ENCODE assay signal across 18 cellular contexts in genomic region chr15:90227336-90227735, GRCh38. TPM values are rescaled to one million over a fixed set of nuclear protein-coding genes. Genes with fewer than 3 reads are reported as not detected.
DNase-seq lines count a peak whose midpoint lies in the region; ATAC-seq and TF ChIP-seq lines count a peak whose summit lies in the region.
"Had no signal": no experiment of that assay in that cellular context is flagged by ENCODE, and none has a peak within 500 bp of the region (broad histone marks: within the 10 kb centered on the region; RNA-seq: fewer than 3 reads in every experiment).

No MANE protein-coding gene starts in this region.

- peaks cover 21 to 38% (median 31%) of the 10 kb centered on the region in 4 donors for H3K4me1 Mint-ChIP-seq in CD4-positive, alpha-beta memory T cell

- peaks cover 18% of the 10 kb centered on the region for H3K79me2 ChIP-seq in osteoblast (ENCODE audit: insufficient read depth, low read length)

- no peak for ATAC-seq in HG03045 (IDR thresholded peaks at IDR 0.05; ENCODE audit: unreplicated experiment)
- ATAC-seq: GM12878, K562 had no signal

- CTCF ChIA-PET in CD4-positive, alpha-beta memory T cell (lab: Charles Lee; ENCODE audit: partially characterized antibody), result interaction anchor here (1.0 to 1.2 kb wide), 2 partner anchors 36 to 41 kb away, joined by 3 read pairs; no protein-coding TSS in a partner anchor

- no peaks in the 10 kb centered on the region for H3K27me3 Mint-ChIP-seq in CD4-positive, alpha-beta memory T cell

- peak overlapping the region in 5 of 7 donors; percentile 17 to 79 (median 73) for H3K27ac Mint-ChIP-seq in CD4-positive, alpha-beta memory T cell

- TF ChIP-seq CTCF in VCaP (conservative IDR thresholded peaks at IDR 0.05), result no peak
- no peak for TF ChIP-seq CTCF in osteoblast (IDR thresholded peaks at IDR 0.05; ENCODE audit: extremely low read depth, low read depth, low read length)

- no peak overlapping the region for H2AFZ ChIP-seq in osteoblast (ENCODE audit: low read length)

- H3K36me3 ChIP-seq in CD4-positive, alpha-beta memory T cell (ENCODE audit: insufficient read depth, low read length), result peaks cover 47% of the 10 kb centered on the region
- H3K36me3 ChIP-seq in H7 (replicated peaks; ENCODE audit: control insufficient read depth, insufficient read depth, low read length) (peaks cover 32% of the 10 kb centered on the region), osteoblast (ENCODE audit: insufficient read depth, low read length) (peaks cover 35% of the 10 kb centered on the region)

- H3K4me2 ChIP-seq in osteoblast (ENCODE audit: insufficient read depth, low read length), result no peak overlapping the region
- H3K4me2 ChIP-seq: A549 had no signal

- H3K9me3 ChIP-seq in CD4-positive, alpha-beta memory T cell (ENCODE audit: control insufficient read depth in 1 of 2, low read length in 2 of 2), result no peaks in the 10 kb centered on the region
- H3K9me3 ChIP-seq in osteoblast (ENCODE audit: low read depth, low read length), result no peaks in the 10 kb centered on the region
- H3K9me3 ChIP-seq: A549, HAP-1 had no signal

- POLR2A ChIA-PET in CD4-positive, alpha-beta memory T cell (lab: Charles Lee; ENCODE audit: partially characterized antibody), result interaction anchor here (7.4 kb wide), 1 partner anchor 25 kb away, joined by 130 read pairs; the partner anchor contains the start of gene SEMA4B

- H3K27ac ChIP-seq in CD4-positive, alpha-beta memory T cell (ENCODE audit: low read depth, low read length), result no peak overlapping the region
- H3K27ac ChIP-seq in VCaP (peak overlapping the region; percentile 84), osteoblast (ENCODE audit: low read depth, low read length) (no peak overlapping the region)
- H3K27ac ChIP-seq: A549, HL-60 had no signal

- H3K27me3 ChIP-seq in CD4-positive, alpha-beta memory T cell (ENCODE audit: insufficient read depth, low read length), result no peaks in the 10 kb centered on the region
- no peaks in the 10 kb centered on the region for H3K27me3 ChIP-seq in H7 (ENCODE audit: control insufficient read depth, insufficient read depth, low read length)
- H3K27me3 ChIP-seq in osteoblast (ENCODE audit: insufficient read depth, low read length), result no peaks in the 10 kb centered on the region

- H3K4me1 ChIP-seq in CD4-positive, alpha-beta memory T cell (ENCODE audit: insufficient read depth, low read length), result peaks cover 33% of the 10 kb centered on the region
- H3K4me1 ChIP-seq in osteoblast (ENCODE audit: insufficient read depth, low read length), result peaks cover 4% of the 10 kb centered on the region
- H3K4me1 ChIP-seq: HAP-1 had no signal

- peak overlapping the region in 1 of 8 donors; percentile 17 for H3K4me3 Mint-ChIP-seq in CD4-positive, alpha-beta memory T cell
- H3K4me3 Mint-ChIP-seq: CD14-positive monocyte had no signal

- no peak overlapping the region for H3K4me3 ChIP-seq in CD4-positive, alpha-beta memory T cell (ENCODE audit: low read length in 2 of 2)
- no peak overlapping the region for H3K4me3 ChIP-seq in H7 (ENCODE audit: insufficient read depth, low read depth, low read length)
- H3K4me3 ChIP-seq in osteoblast (ENCODE audit: insufficient read depth, low read length), result no peak overlapping the region
- H3K4me3 ChIP-seq: A549, GM12878, HAP-1, K562 had no signal

- peaks cover 0 to 4% (median 0%) of the 10 kb centered on the region in 8 donors for H3K9me3 Mint-ChIP-seq in CD4-positive, alpha-beta memory T cell

- peaks cover 13% of the 10 kb centered on the region for H4K20me1 ChIP-seq in osteoblast (ENCODE audit: insufficient read depth, low read length)

- intact Hi-C loops in CD4-positive, alpha-beta memory T cell (cut with micrococcal nuclease), result no loop called here

- DNase-seq in CD4-positive, alpha-beta memory T cell, result no peak
- DNase-seq in H7 (peak; percentile 27), osteoblast (ENCODE audit: insufficient read length, low spot score, missing footprints) (peak; percentile 76), T-helper 9 cell (no peak), NCI-H524 treated with DMSO at 0.1 percent for 48 hours (lab: John Stamatoyannopoulos, UW) (no peak)
- no peak for DNase-seq in NK-92 treated with Interleukin-12 subunit alpha and Interleukin-12 subunit beta, amount 100 ng/mL, for 24 hours (lab: John Stamatoyannopoulos, UW)
- DNase-seq: Calu3, DMS79, GOT3 had no signal

- peaks cover 29 to 41% of the 10 kb centered on the region in 2 donors for H3K36me3 Mint-ChIP-seq in CD4-positive, alpha-beta memory T cell

RNA-seq across cellular contexts. Expression of gene CIB1, which starts 6.4 kb away (rescaled TPM):
- total RNA-seq in CD4-positive, alpha-beta memory T cell, result 10 to 100 TPM; 95.2 to 98.2 TPM
- polyA plus RNA-seq in CD4-positive, alpha-beta memory T cell, result 100 to 1,000 TPM; 259 to 345 TPM
- total RNA-seq in H7 (2014; rRNA removed; shearing (Covaris generic)), result 16.3 and 21.2 TPM in 2 replicates
- 21.4 and 23.0 TPM in 2 replicates for total RNA-seq in osteoblast

RNA-seq across cellular contexts. Expression of gene GDPGP1, which starts 6.7 kb away (rescaled TPM):
- 10 to 100 TPM; 10.1 to 15.0 TPM for total RNA-seq in CD4-positive, alpha-beta memory T cell
- polyA plus RNA-seq in CD4-positive, alpha-beta memory T cell, result 1 to 10 TPM in 1 of 2 donors, under 1 TPM in 1; 0.58 to 2.0 TPM
- 5.2 and 5.8 TPM in 2 replicates for total RNA-seq in H7 (2014; rRNA removed; shearing (Covaris generic))
- 8.0 and 9.7 TPM in 2 replicates for total RNA-seq in osteoblast

RNA-seq across cellular contexts. Expression of gene TTLL13, which starts 22.0 kb away (rescaled TPM):
- total RNA-seq in CD4-positive, alpha-beta memory T cell, result 1 to 10 TPM; 1.1 to 1.4 TPM
- polyA plus RNA-seq in CD4-positive, alpha-beta memory T cell, result not detected
- total RNA-seq in H7 (2014; rRNA removed; shearing (Covaris generic)), result 0.07 and 0.14 TPM in 2 replicates
- under 0.01 TPM in 2 replicates for total RNA-seq in osteoblast
- total RNA-seq: G401 had no signal

RNA-seq across cellular contexts. Expression of gene SEMA4B, which starts 26.2 kb away (rescaled TPM):
- 10 to 100 TPM; 18.9 to 23.0 TPM for total RNA-seq in CD4-positive, alpha-beta memory T cell
- 10 to 100 TPM in 1 of 2 donors, 1 to 10 TPM in 1; 4.4 to 10.5 TPM for polyA plus RNA-seq in CD4-positive, alpha-beta memory T cell
- total RNA-seq in H7 (2014; rRNA removed; shearing (Covaris generic)), result 53.0 and 61.0 TPM in 2 replicates
- total RNA-seq in osteoblast, result 8.7 and 15.9 TPM in 2 replicates

RNA-seq across cellular contexts. Expression of gene NGRN, which starts 38.1 kb away (rescaled TPM):
- 10 to 100 TPM; 53.7 to 59.2 TPM for total RNA-seq in CD4-positive, alpha-beta memory T cell
- 10 to 100 TPM; 42.6 to 45.1 TPM for polyA plus RNA-seq in CD4-positive, alpha-beta memory T cell
- total RNA-seq in H7 (2014; rRNA removed; shearing (Covaris generic)), result 66.6 and 72.9 TPM in 2 replicates
- 56.0 and 68.4 TPM in 2 replicates for total RNA-seq in osteoblast

Comparison
In these comparisons a context has a peak if more than half of its experiments do, and no peak if none do; other contexts are left out.
1. DNase-seq: peak in H7 (single experiment) and osteoblast (single experiment); none in CD4-positive, alpha-beta memory T cell (0 of 5), NK-92 treated with Interleukin-12 subunit alpha and Interleukin-12 subunit beta, amount 100 ng/mL, for 24 hours (single experiment), T-helper 9 cell (single experiment) and NCI-H524 treated with DMSO at 0.1 percent for 48 hours (single experiment).